ENCODE assay signal across 28 cellular contexts in the genomic region with DNA sequence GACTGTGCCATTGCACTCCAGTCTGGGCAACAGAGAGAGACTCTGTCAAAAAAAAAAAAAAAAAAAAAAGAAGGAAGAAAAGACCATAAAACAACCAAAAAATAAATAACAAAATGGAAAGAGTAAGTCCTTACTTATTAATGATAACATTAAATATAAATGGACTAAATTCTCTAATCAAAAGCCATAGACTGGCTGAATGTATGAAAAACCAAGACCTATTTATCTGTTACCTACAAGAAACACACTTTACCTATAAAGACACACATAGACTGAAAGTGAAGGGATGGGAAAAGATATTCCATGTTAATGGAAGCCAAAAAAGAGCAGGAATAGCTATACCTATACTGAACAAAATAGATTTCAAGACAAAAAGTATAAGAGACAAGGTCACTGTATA. TPM values are rescaled to one million over a fixed set of nuclear protein-coding genes. Genes with fewer than 3 reads are reported as not detected.
"Had no signal": no experiment of that assay in that cellular context is flagged by ENCODE, and none has a peak within 500 bp of the region (broad histone marks: within the 10 kb centered on the region; RNA-seq: fewer than 3 reads in every experiment).

No MANE protein-coding gene starts in this region.

- H3K27ac Mint-ChIP-seq: nephron; neural progenitor cell; progenitor cell of endocrine pancreas; stimulated activated effector memory CD8-positive, alpha-beta T cell treated with anti-CD3 and anti-CD28 coated beads, Interleukin-12 subunit alpha, Interleukin-12 subunit beta, amount 100 ng/mL, for 72 hours; stimulated activated naive B cell treated with anti-CD40 and anti-IgM and Interleukin-4, amounts not matched to agents 10 μg/mL and 1 μg/mL and 100 μg/mL, for 72 hours; stimulated activated naive CD8-positive, alpha-beta T cell treated with anti-CD3 and anti-CD28 coated beads, Interleukin-15, Interleukin-2, amounts not matched to agents 100 ng/mL and 50 ng/mL, for 24 hours had no signal

- H3K27me3 Mint-ChIP-seq: progenitor cell of endocrine pancreas; stimulated activated naive B cell treated with anti-CD40 and anti-IgM and Interleukin-4, amounts not matched to agents 10 μg/mL and 1 μg/mL and 100 μg/mL, for 72 hours; stimulated activated naive CD8-positive, alpha-beta T cell treated with anti-CD3 and anti-CD28 coated beads, Interleukin-15, Interleukin-2, amounts not matched to agents 100 ng/mL and 50 ng/mL, for 24 hours had no signal

- H3K9ac ChIP-seq: neural progenitor cell, parathyroid adenoma had no signal

- H3K4me3 ChIP-seq: neural progenitor cell, ovary, psoas muscle, right lobe of liver, sigmoid colon, stomach, thoracic aorta, thyroid gland, tibial nerve, upper lobe of left lung, vagina had no signal

- H3K4me1 ChIP-seq: neural progenitor cell, parathyroid adenoma, psoas muscle, right lobe of liver, sigmoid colon, stomach, tibial nerve, upper lobe of left lung, vagina had no signal

- H3K27me3 ChIP-seq: neural progenitor cell, ovary, right lobe of liver, sigmoid colon, stomach, thyroid gland, tibial nerve, upper lobe of left lung, vagina had no signal

- DNase-seq: occipital lobe; ovary; posterior cingulate gyrus; psoas muscle; right cardiac atrium; right lobe of liver; sigmoid colon; small intestine; stimulated activated CD4-positive, alpha-beta T cell treated with anti-CD3 and anti-CD28 coated beads, Interleukin-15, amount 100 ng/mL, for 24 hours; stimulated activated CD4-positive, alpha-beta T cell treated with anti-CD3 and anti-CD28 coated beads, Interleukin-2, amount 100 ng/mL, for 24 hours; stimulated activated CD4-positive, alpha-beta T cell treated with anti-CD3 and anti-CD28 coated beads, Interleukin-2, amount 100 ng/mL, for 48 hours; stimulated activated CD4-positive, alpha-beta T cell treated with anti-CD3 and anti-CD28 coated beads, Interleukin-4, amount 100 ng/mL, for 24 hours; stimulated activated naive B cell treated with anti-CD40 and anti-IgM and Interleukin-4, amounts not matched to agents 10 μg/mL and 1 μg/mL and 100 μg/mL, for 72 hours; stimulated activated naive CD4-positive, alpha-beta T cell treated with Interleukin-2 at 50 U/mL for 16 hours; stomach; thyroid gland; trophoblast cell; upper lobe of left lung had no signal

- H3K9me3 ChIP-seq: ovary, thyroid gland, vagina had no signal

- H3K4me3 Mint-ChIP-seq: nephron; neural progenitor cell; stimulated activated effector memory CD8-positive, alpha-beta T cell treated with anti-CD3 and anti-CD28 coated beads, Interleukin-12 subunit alpha, Interleukin-12 subunit beta, amount 100 ng/mL, for 72 hours; stimulated activated naive B cell treated with anti-CD40 and anti-IgM and Interleukin-4, amounts not matched to agents 10 μg/mL and 1 μg/mL and 100 μg/mL, for 72 hours; stimulated activated naive CD8-positive, alpha-beta T cell treated with anti-CD3 and anti-CD28 coated beads, Interleukin-15, Interleukin-2, amounts not matched to agents 100 ng/mL and 50 ng/mL, for 24 hours had no signal

- ATAC-seq: psoas muscle; right cardiac atrium; right lobe of liver; stimulated activated effector memory CD8-positive, alpha-beta T cell treated with anti-CD3 and anti-CD28 coated beads, Interleukin-12 subunit alpha, Interleukin-12 subunit beta, amount 100 ng/mL, for 72 hours; stimulated activated naive B cell treated with anti-CD40 and anti-IgM and Interleukin-4, amounts not matched to agents 10 μg/mL and 1 μg/mL and 100 μg/mL, for 72 hours had no signal

- H3K4me1 Mint-ChIP-seq: nephron, neural progenitor cell had no signal

- H3K27ac ChIP-seq: neural progenitor cell, ovary, parathyroid adenoma, psoas muscle, right lobe of liver, sigmoid colon, stomach, thoracic aorta, thyroid gland, tibial nerve, upper lobe of left lung, vagina had no signal

- H3K36me3 ChIP-seq: ovary, right lobe of liver, sigmoid colon, thoracic aorta had no signal

RNA-seq across cellular contexts. Expression of a gene that starts 47.8 kb away (rescaled TPM):
- total RNA-seq: vagina had no signal

RNA-seq across cellular contexts. Expression of a gene that starts 54.9 kb away (rescaled TPM):
- total RNA-seq: progenitor cell of endocrine pancreas had no signal
- polyA plus RNA-seq: neural cell had no signal
